ENCODE assay signal across 21 cellular contexts in the genomic region with DNA sequence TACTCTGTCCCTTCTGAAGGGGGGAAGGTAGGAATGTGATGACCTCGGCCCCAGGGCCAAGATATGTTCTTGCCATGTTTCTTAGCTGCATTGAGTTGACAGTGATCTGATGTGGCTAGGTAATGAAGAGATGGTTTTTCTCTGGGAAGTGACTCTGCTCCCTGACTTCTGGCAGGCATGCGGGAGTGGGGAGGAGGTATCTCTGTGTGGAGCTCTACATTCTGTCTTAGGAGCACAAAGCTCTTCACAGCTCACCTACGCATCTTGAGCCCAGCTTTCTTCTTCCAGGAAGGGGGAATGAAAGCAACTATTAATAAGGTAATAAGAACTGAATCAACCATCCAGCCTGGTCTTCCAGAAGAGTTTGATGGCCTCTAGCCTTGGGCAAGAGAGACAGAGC.
A peak's percentile ranks its signal among the peaks of the same experiment; 100 is the strongest.
DNase-seq lines count a peak whose midpoint lies in the region; ATAC-seq, FAIRE-seq and TF ChIP-seq lines count a peak whose summit lies in the region.
"Had no signal": no experiment of that assay in that cellular context is flagged by ENCODE, and none has a peak within 500 bp of the region (broad histone marks: within the 10 kb centered on the region; RNA-seq: fewer than 3 reads in every experiment).

No MANE protein-coding gene starts in this region.

- H3K4me1 ChIP-seq in H1 (replicated peaks in 1 of 4; ENCODE audit: control insufficient read depth in 3 of 4, insufficient read depth in 4 of 4, low read length in 3 of 4) (peaks cover under 1 to 16% (median 7%) of the 10 kb centered on the region in 4 experiments), mesendoderm (ENCODE audit: control insufficient read depth, low read depth, low read length) (peaks cover 4% of the 10 kb centered on the region)
- H3K4me1 ChIP-seq: BLaER1, Caco-2 had no signal

- no peaks in the 10 kb centered on the region for H3K79me1 ChIP-seq in H1 (ENCODE audit: low read depth, low read length)
- no peaks in the 10 kb centered on the region for H3K79me1 ChIP-seq in mesendoderm (ENCODE audit: low read length)

- H2BK120ac ChIP-seq in H1 (replicated peaks; ENCODE audit: low read depth, low read length) (no peak overlapping the region), mesendoderm (ENCODE audit: low read depth, low read length) (no peak overlapping the region)

- H3K4me3 ChIP-seq in H1 (ENCODE audit: extremely low read depth in 1 of 4, insufficient read depth in 2 of 4, low read depth in 3 of 4, low read length in 4 of 4) (no peak overlapping the region), mesendoderm (ENCODE audit: low read length) (no peak overlapping the region)
- H3K4me3 ChIP-seq: BLaER1, GM23338, HAP-1 had no signal

- H3K4ac ChIP-seq in H1 (replicated peaks; ENCODE audit: insufficient read length, low read depth, low read length) (no peak overlapping the region), mesendoderm (ENCODE audit: low read depth, low read length) (no peak overlapping the region)

- no peak overlapping the region for H3K14ac ChIP-seq in H1 (ENCODE audit: insufficient read length)

- no peak for FAIRE-seq in H1 (lab: Jason Lieb, UNC)
- FAIRE-seq: A204.1, GM12891, GM19239, H54 had no signal

- H3K18ac ChIP-seq in H1 (ENCODE audit: extremely low read depth, low read length) (no peak overlapping the region), mesendoderm (ENCODE audit: low read length) (no peak overlapping the region)

- no peak for TF ChIP-seq RAD21 in H1 (IDR thresholded peaks at IDR 0.05 in 1 of 2, conservative IDR thresholded peaks at IDR 0.05 in 1 of 2; ENCODE audit: low read depth in 2 of 2, low read length in 2 of 2)

- H3K23me2 ChIP-seq in H1 (ENCODE audit: low read depth, low read length) = no peaks in the 10 kb centered on the region

- H2BK12ac ChIP-seq in H1 (ENCODE audit: low read depth, low read length) = no peak overlapping the region

- no peak for TF ChIP-seq POLR2A in H1 (IDR thresholded peaks at IDR 0.05; ENCODE audit: control extremely low read depth in 1 of 2, low read depth in 2 of 2, low read length in 2 of 2)

- H3K27me3 ChIP-seq in H1 (replicated peaks in 1 of 4; ENCODE audit: control insufficient read depth in 3 of 4, extremely low read depth in 1 of 4, insufficient read depth in 3 of 4, low read length in 3 of 4) = no peaks in the 10 kb centered on the region; a peak in 2 of 7 replicates
- H3K27me3 ChIP-seq in mesendoderm (ENCODE audit: insufficient read depth, low read length, poor library complexity) = no peaks in the 10 kb centered on the region
- H3K27me3 ChIP-seq: BLaER1 had no signal

- DNase-seq in H1 (ENCODE audit: low read depth in 1 of 2, low spot score in 2 of 2) = no peak
- DNase-seq in mesendoderm = peak; percentile 46
- peak; percentile 13 for DNase-seq in posterior vena cava (ENCODE audit: low spot score)
- DNase-seq in GM13976 (ENCODE audit: low spot score) = no peak
- DNase-seq in effector CD4-positive, alpha-beta T cell = no peak
- DNase-seq: Caco-2; CD4-positive, CD25-positive, alpha-beta regulatory T cell; CD8-positive, alpha-beta T cell; DMS153; EL; GDM1; HFFc6 had no signal

- H2BK5ac ChIP-seq in H1 (ENCODE audit: low read depth, low read length) (no peak overlapping the region), mesendoderm (ENCODE audit: low read length) (no peak overlapping the region)

- H3K79me2 ChIP-seq in H1 (ENCODE audit: control insufficient read depth in 1 of 2, insufficient read depth in 2 of 2, low read length in 2 of 2) = no peaks in the 10 kb centered on the region
- no peaks in the 10 kb centered on the region for H3K79me2 ChIP-seq in mesendoderm (ENCODE audit: control insufficient read depth, insufficient read depth, low read length)

- no peaks in the 10 kb centered on the region for H4K20me1 ChIP-seq in H1 (replicated peaks in 1 of 2; ENCODE audit: control insufficient read depth in 1 of 2, insufficient read depth in 2 of 2, low read length in 2 of 2)
- H4K20me1 ChIP-seq: BLaER1 had no signal

- intact Hi-C loops in posterior vena cava (cut with DNase I) = no loop called here

- H3K27ac ChIP-seq in H1 (ENCODE audit: low read depth, low read length) (no peak overlapping the region), mesendoderm (ENCODE audit: low read depth, low read length) (no peak overlapping the region)
- H3K27ac ChIP-seq: BLaER1, C4-2B had no signal

- H2BK15ac ChIP-seq in H1 (ENCODE audit: low read length) = peak overlapping the region; percentile 49; the same call in 1 of the 2 replicates
- no peak overlapping the region for H2BK15ac ChIP-seq in mesendoderm (replicated peaks; ENCODE audit: low read depth)

- WGBS in H1 (ENCODE audit: extremely low coverage in 1 of 2, insufficient coverage in 1 of 2, insufficient read length in 1 of 2, insufficient replicate concordance in 2 of 2, low coverage in 1 of 2, low lambda C conversion rate in 2 of 2, missing lambda C conversion rate in 1 of 2), 2 experiments = 85% methylated on average over 3 of the region's 3 CpGs; no CpG with 5 or more reads in 1 of the 2 experiments
- no CpG with 5 or more reads among the region's 3 CpGs for WGBS in mesendoderm (ENCODE audit: extremely low coverage, insufficient coverage, low lambda C conversion rate)

- ATAC-seq in GM18519 (IDR thresholded peaks at IDR 0.05; ENCODE audit: low FRiP score, unreplicated experiment) = no peak
- ATAC-seq: CD8-positive, alpha-beta T cell had no signal

- H3K9me3 ChIP-seq in H1 (ENCODE audit: insufficient read depth in 2 of 2, low read depth in 1 of 2, low read length in 1 of 2) = 0 out of 4 replicates have a peak, but pooled peaks cover 0 to 2% of the 10 kb centered on the region in 2 experiments
- H3K9me3 ChIP-seq: Caco-2, HAP-1 had no signal

- no peak overlapping the region for H3K56ac ChIP-seq in H1 (replicated peaks; ENCODE audit: insufficient read length, low read depth, low read length)
- no peak overlapping the region for H3K56ac ChIP-seq in mesendoderm (ENCODE audit: low read length)

- H4K8ac ChIP-seq in H1 (ENCODE audit: extremely low read depth, insufficient read depth, low read length) = no peak overlapping the region
- H4K8ac ChIP-seq in mesendoderm (ENCODE audit: low read depth, low read length) = no peak overlapping the region

- H2AK5ac ChIP-seq in H1 (ENCODE audit: low read depth, low read length) = no peak overlapping the region
- no peak overlapping the region for H2AK5ac ChIP-seq in mesendoderm (ENCODE audit: low read length)

- H2BK20ac ChIP-seq in H1 (ENCODE audit: low read length) = 0 out of 2 replicates have a peak overlapping the region, but pooled peaks have one; percentile 25

- H3K9ac ChIP-seq in H1 (replicated peaks in 1 of 4; ENCODE audit: extremely low read depth in 1 of 4, low read depth in 3 of 4, low read length in 3 of 4) (no peak overlapping the region), mesendoderm (ENCODE audit: low read length) (no peak overlapping the region)
- H3K9ac ChIP-seq: BLaER1 had no signal

- no peak for TF ChIP-seq CTCF in H1 (IDR thresholded peaks at IDR 0.05; ENCODE audit: control extremely low read depth in 1 of 3, insufficient read depth in 1 of 3, low read depth in 1 of 3, low read length in 3 of 3)
- TF ChIP-seq CTCF in GM13976 (IDR thresholded peaks at IDR 0.05; ENCODE audit: borderline replicate concordance, control extremely low read depth, extremely low read depth, insufficient read depth, missing control alignments) = no peak

- H4K91ac ChIP-seq in H1 (replicated peaks; ENCODE audit: insufficient read length, low read length) = no peak overlapping the region

- TF ChIP-seq EP300 in H1 (IDR thresholded peaks at IDR 0.05; ENCODE audit: borderline replicate concordance in 1 of 2, low read depth in 2 of 2, low read length in 2 of 2) = no peak

- H2AFZ ChIP-seq in H1 (ENCODE audit: low read length) = no peak overlapping the region
- H2AFZ ChIP-seq: GM23338 had no signal

- CTCF ChIA-PET in H1 (lab: Charles Lee; ENCODE audit: partially characterized antibody) = interaction anchor here (0.5 to 13.6 kb wide), 6 partner anchors 8 to 162 kb away, joined by 3 to 143 read pairs (median 9); no protein-coding TSS in a partner anchor

- no peak overlapping the region for H4K5ac ChIP-seq in H1 (ENCODE audit: insufficient read length, low read depth, low read length)
- H4K5ac ChIP-seq in mesendoderm (ENCODE audit: low read length) = no peak overlapping the region

- POLR2A ChIA-PET in H1 (lab: Charles Lee; ENCODE audit: partially characterized antibody) = interaction anchor here (1.1 kb wide), 1 partner anchor 10 kb away, joined by 4 read pairs; no protein-coding TSS in a partner anchor

- in situ Hi-C loops in GM13976 (cut with MboI; ENCODE audit: low sequenced_read_pairs, unreplicated experiment) = no loop called here

- H3K4me2 ChIP-seq in H1 (ENCODE audit: insufficient read depth in 1 of 2, low read depth in 2 of 2, low read length in 2 of 2) (no peak overlapping the region), mesendoderm (ENCODE audit: low read length) (no peak overlapping the region)
- H3K4me2 ChIP-seq: BLaER1, GM23338 had no signal

- no peak overlapping the region for H3K23ac ChIP-seq in H1 (ENCODE audit: insufficient read length)
- H3K23ac ChIP-seq in mesendoderm (ENCODE audit: low read length) = no peak overlapping the region

- no peaks in the 10 kb centered on the region for H3K36me3 ChIP-seq in H1 (ENCODE audit: control insufficient read depth in 2 of 4, insufficient read depth in 4 of 4, low read length in 3 of 4)
- H3K36me3 ChIP-seq in mesendoderm (ENCODE audit: control insufficient read depth, insufficient read depth, low read length) = no peaks in the 10 kb centered on the region
- H3K36me3 ChIP-seq: BLaER1, HAP-1 had no signal

TF ChIP-seq in H1, 55 proteins besides CTCF, POLR2A, EP300 and RAD21:
- TF ChIP-seq CTBP2 (IDR thresholded peaks at IDR 0.05; ENCODE audit: borderline replicate concordance, insufficient read depth, insufficient read length, low read length) (no peak), SAP30 (IDR thresholded peaks at IDR 0.05; ENCODE audit: insufficient read depth, insufficient replicate concordance, low read length) (no peak), BRCA1 (IDR thresholded peaks at IDR 0.05; ENCODE audit: low read depth, low read length) (no peak), BCL11A (IDR thresholded peaks at IDR 0.05; ENCODE audit: low read depth in 2 of 2, low read length in 2 of 2) (no peak), SP2 (IDR thresholded peaks at IDR 0.05; ENCODE audit: low read length) (no peak)
- TF ChIP-seq, protein P1, sequence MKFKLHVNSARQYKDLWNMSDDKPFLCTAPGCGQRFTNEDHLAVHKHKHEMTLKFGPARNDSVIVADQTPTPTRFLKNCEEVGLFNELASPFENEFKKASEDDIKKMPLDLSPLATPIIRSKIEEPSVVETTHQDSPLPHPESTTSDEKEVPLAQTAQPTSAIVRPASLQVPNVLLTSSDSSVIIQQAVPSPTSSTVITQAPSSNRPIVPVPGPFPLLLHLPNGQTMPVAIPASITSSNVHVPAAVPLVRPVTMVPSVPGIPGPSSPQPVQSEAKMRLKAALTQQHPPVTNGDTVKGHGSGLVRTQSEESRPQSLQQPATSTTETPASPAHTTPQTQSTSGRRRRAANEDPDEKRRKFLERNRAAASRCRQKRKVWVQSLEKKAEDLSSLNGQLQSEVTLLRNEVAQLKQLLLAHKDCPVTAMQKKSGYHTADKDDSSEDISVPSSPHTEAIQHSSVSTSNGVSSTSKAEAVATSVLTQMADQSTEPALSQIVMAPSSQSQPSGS (IDR thresholded peaks at IDR 0.05; ENCODE audit: low read length) = no peak

Comparison
In these comparisons a context has a peak if more than half of its experiments do, and no peak if none do; other contexts are left out.
1. DNase-seq: peak in mesendoderm (single experiment) and posterior vena cava (single experiment); none in H1 (0 of 2), GM13976 (single experiment) and effector CD4-positive, alpha-beta T cell (single experiment).